Comparison of ENCODE assay signal across 24 cellular contexts in the genomic region with DNA sequence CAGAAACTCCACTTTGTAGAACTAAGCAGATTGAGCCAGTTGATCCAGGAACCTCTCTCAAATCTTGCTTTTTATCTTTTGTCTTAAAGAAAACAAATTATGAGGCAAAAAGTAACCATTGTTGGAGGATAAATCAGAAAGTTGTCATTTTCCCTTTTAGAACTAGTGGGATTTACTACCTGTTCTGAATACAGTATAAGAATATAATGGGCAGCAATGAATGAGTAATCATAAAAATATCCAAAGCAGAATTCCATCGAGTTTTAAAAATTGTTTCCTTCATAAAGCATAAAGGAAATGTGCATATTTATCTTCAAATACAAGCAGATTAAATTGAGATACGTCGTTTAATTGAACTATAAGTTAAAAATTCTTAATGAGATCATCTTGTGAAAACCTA.
"Had no signal": no experiment of that assay in that cellular context is flagged by ENCODE, and none has a peak within 500 bp of the region (broad histone marks: within the 10 kb centered on the region; RNA-seq: fewer than 3 reads in every experiment).

No MANE protein-coding gene starts in this region.

- H2AFZ ChIP-seq: hepatocyte had no signal

- H3K27me3 ChIP-seq: hepatocyte, ovary, suprapubic skin, tibial artery, upper lobe of right lung had no signal

- H3K4me2 ChIP-seq: hepatocyte had no signal

- H3K27ac Mint-ChIP-seq: naive thymus-derived CD4-positive, alpha-beta T cell; natural killer cell treated with Interleukin-12 subunit alpha and Interleukin-12 subunit beta and Interleukin-15 and Interleukin-18, amount 100 ng/mL, for 72 hours; progenitor cell of endocrine pancreas; stimulated activated naive CD8-positive, alpha-beta T cell treated with anti-CD3 and anti-CD28 coated beads, Interleukin-15, Interleukin-2, amounts not matched to agents 100 ng/mL and 50 ng/mL, for 24 hours had no signal

- H3K27ac ChIP-seq: hepatocyte, left ventricle myocardium inferior, ovary, skin epidermis, suprapubic skin, thoracic aorta, tibial artery, upper lobe of right lung had no signal

- DNase-seq: islet precursor cell; left ventricle myocardium inferior; mesendoderm; midbrain; mucosa of descending colon; naive thymus-derived CD4-positive, alpha-beta T cell; ovary; right cardiac atrium; stimulated activated CD4-positive, alpha-beta T cell treated with anti-CD3 and anti-CD28 coated beads, Interleukin-12 subunit alpha, Interleukin-12 subunit beta, amount 100 ng/mL, for 4 hours; stimulated activated CD4-positive, alpha-beta T cell treated with anti-CD3 and anti-CD28 coated beads, Interleukin-15, amount 100 ng/mL, for 24 hours; stimulated activated CD4-positive, alpha-beta T cell treated with anti-CD3 and anti-CD28 coated beads, Interleukin-2, amount 100 ng/mL, for 24 hours; stimulated activated CD4-positive, alpha-beta T cell treated with anti-CD3 and anti-CD28 coated beads, Interleukin-4, amount 100 ng/mL, for 1 hour; tibial artery; trophoblast cell; upper lobe of right lung had no signal

- H3K9me3 Mint-ChIP-seq: natural killer cell treated with Interleukin-12 subunit alpha and Interleukin-12 subunit beta and Interleukin-15 and Interleukin-18, amount 100 ng/mL, for 72 hours; stimulated activated naive CD8-positive, alpha-beta T cell treated with anti-CD3 and anti-CD28 coated beads, Interleukin-15, Interleukin-2, amounts not matched to agents 100 ng/mL and 50 ng/mL, for 24 hours had no signal

- H3K36me3 ChIP-seq: left ventricle myocardium inferior, ovary, suprapubic skin, thoracic aorta, tibial artery, upper lobe of right lung had no signal

- H3K4me3 ChIP-seq: hepatocyte, left ventricle myocardium inferior, lung, mucosa of descending colon, ovary, skin epidermis, suprapubic skin, thoracic aorta, tibial artery, upper lobe of right lung had no signal

- H3K4me1 ChIP-seq: left ventricle myocardium inferior, suprapubic skin had no signal

- H3K79me2 ChIP-seq: hepatocyte had no signal

- H3K4me3 Mint-ChIP-seq: naive thymus-derived CD4-positive, alpha-beta T cell; natural killer cell treated with Interleukin-12 subunit alpha and Interleukin-12 subunit beta and Interleukin-15 and Interleukin-18, amount 100 ng/mL, for 72 hours; stimulated activated naive CD8-positive, alpha-beta T cell treated with anti-CD3 and anti-CD28 coated beads, Interleukin-15, Interleukin-2, amounts not matched to agents 100 ng/mL and 50 ng/mL, for 24 hours had no signal

- H3K9me3 ChIP-seq: mucosa of descending colon, ovary, suprapubic skin, thoracic aorta, tibial artery, upper lobe of right lung had no signal

- H3K27me3 Mint-ChIP-seq: progenitor cell of endocrine pancreas had no signal

- H3K36me3 Mint-ChIP-seq: naive thymus-derived CD4-positive, alpha-beta T cell; natural killer cell treated with Interleukin-12 subunit alpha and Interleukin-12 subunit beta and Interleukin-15 and Interleukin-18, amount 100 ng/mL, for 72 hours had no signal

- ATAC-seq: naive thymus-derived CD4-positive, alpha-beta T cell; natural killer cell treated with Interleukin-12 subunit alpha and Interleukin-12 subunit beta and Interleukin-15 and Interleukin-18, amount 100 ng/mL, for 72 hours; right cardiac atrium; sciatic nerve had no signal
